ENCODE assay signal across 12 cellular contexts in genomic region chr17:10846636-10847035, GRCh38. TPM values are rescaled to one million over a fixed set of nuclear protein-coding genes. Genes with fewer than 3 reads are reported as not detected.
"Had no signal": no experiment of that assay in that cellular context is flagged by ENCODE, and none has a peak within 500 bp of the region (broad histone marks: within the 10 kb centered on the region; RNA-seq: fewer than 3 reads in every experiment).

No MANE protein-coding gene starts in this region.

RNA-seq across cellular contexts. Expression of gene PIRT, which starts 8.7 kb away (rescaled TPM):
- total RNA-seq: activated CD4-positive, alpha-beta memory T cell treated with anti-CD3 and anti-CD28 coated beads, Interleukin-2, amount 10 ng/mL, durations not matched to agents 7 days and 5 days; activated CD4-positive, alpha-beta T cell treated with anti-CD3 and anti-CD28 coated beads for 36 hours; activated CD4-positive, alpha-beta T cell treated with anti-CD3 and anti-CD28 coated beads, Interleukin-2, amount 10 ng/mL, durations not matched to agents 7 days and 5 days; activated CD8-positive, alpha-beta memory T cell treated with anti-CD3 and anti-CD28 coated beads, Interleukin-2, amount 10 ng/mL, durations not matched to agents 7 days and 5 days; activated CD8-positive, alpha-beta T cell treated with anti-CD3 and anti-CD28 coated beads, Interleukin-2, amount 10 ng/mL, durations not matched to agents 7 days and 5 days; activated naive CD8-positive, alpha-beta T cell treated with anti-CD3 and anti-CD28 coated beads, Interleukin-2, amount 10 ng/mL, durations not matched to agents 7 days and 5 days; activated T-helper 2 cell treated with anti-CD3 and anti-CD28 coated beads, Interferon-gamma antibody, Interleukin-2, Interleukin-4, amounts not matched to agents 10 μg/mL and 5 μg/mL and 100 μg/mL, durations not matched to agents 14 hours and 24 hours and 36 hours; ascending aorta; bronchial epithelial cell; cardiac muscle cell; T-helper 2 cell treated with Interferon-gamma antibody and Interleukin-4, amounts not matched to agents 100 ng/mL and 5 ng/mL, for 36 hours; WTC11 had no signal
- polyA plus RNA-seq: cardiac muscle cell had no signal

RNA-seq across cellular contexts. Expression of gene TMEM238L, which starts 42.7 kb away (rescaled TPM):
- total RNA-seq: activated CD4-positive, alpha-beta memory T cell treated with anti-CD3 and anti-CD28 coated beads, Interleukin-2, amount 10 ng/mL, durations not matched to agents 7 days and 5 days; activated CD4-positive, alpha-beta T cell treated with anti-CD3 and anti-CD28 coated beads for 36 hours; activated CD4-positive, alpha-beta T cell treated with anti-CD3 and anti-CD28 coated beads, Interleukin-2, amount 10 ng/mL, durations not matched to agents 7 days and 5 days; activated CD8-positive, alpha-beta memory T cell treated with anti-CD3 and anti-CD28 coated beads, Interleukin-2, amount 10 ng/mL, durations not matched to agents 7 days and 5 days; activated CD8-positive, alpha-beta T cell treated with anti-CD3 and anti-CD28 coated beads, Interleukin-2, amount 10 ng/mL, durations not matched to agents 7 days and 5 days; activated naive CD8-positive, alpha-beta T cell treated with anti-CD3 and anti-CD28 coated beads, Interleukin-2, amount 10 ng/mL, durations not matched to agents 7 days and 5 days; activated T-helper 2 cell treated with anti-CD3 and anti-CD28 coated beads, Interferon-gamma antibody, Interleukin-2, Interleukin-4, amounts not matched to agents 10 μg/mL and 5 μg/mL and 100 μg/mL, durations not matched to agents 14 hours and 24 hours and 36 hours; ascending aorta; bronchial epithelial cell; cardiac muscle cell; T-helper 2 cell treated with Interferon-gamma antibody and Interleukin-4, amounts not matched to agents 100 ng/mL and 5 ng/mL, for 36 hours; WTC11 had no signal
- polyA plus RNA-seq: cardiac muscle cell had no signal
